ENCODE assay signal across 9 cellular contexts in genomic region chr10:88428442-88428841, GRCh38.
DNase-seq lines count a peak whose midpoint lies in the region; ATAC-seq and TF ChIP-seq lines count a peak whose summit lies in the region.
"Had no signal": no experiment of that assay in that cellular context is flagged by ENCODE, and none has a peak within 500 bp of the region (broad histone marks: within the 10 kb centered on the region; RNA-seq: fewer than 3 reads in every experiment).

No MANE protein-coding gene starts in this region.

- no peak for ATAC-seq in HG02852 (IDR thresholded peaks at IDR 0.05; ENCODE audit: unreplicated experiment)

- H3K79me2 ChIP-seq in fibroblast of lung (ENCODE audit: control insufficient read depth, insufficient read depth, low read length) (no peaks in the 10 kb centered on the region), smooth muscle cell (ENCODE audit: low read depth) (no peaks in the 10 kb centered on the region)

- H4K20me1 ChIP-seq in fibroblast of lung (ENCODE audit: control insufficient read depth, extremely low read depth, insufficient read depth, low read length) (no peaks in the 10 kb centered on the region), smooth muscle cell (ENCODE audit: low read depth) (no peaks in the 10 kb centered on the region)

- H3K27me3 ChIP-seq in fibroblast of lung (ENCODE audit: control insufficient read depth, insufficient read depth, low read length): no peaks in the 10 kb centered on the region
- peaks cover 49% of the 10 kb centered on the region for H3K27me3 ChIP-seq in smooth muscle cell (ENCODE audit: low read depth)

- no peaks in the 10 kb centered on the region for H3K4me1 ChIP-seq in fibroblast of lung (ENCODE audit: control insufficient read depth, extremely low read depth, insufficient read depth, low read length)
- peaks cover 5% of the 10 kb centered on the region for H3K4me1 ChIP-seq in smooth muscle cell (ENCODE audit: low read depth)

- no peak overlapping the region for H3K4me3 ChIP-seq in fibroblast of lung (replicated peaks in 1 of 4; ENCODE audit: control extremely low read depth in 1 of 4, insufficient read depth in 1 of 4, low read depth in 3 of 4, low read length in 4 of 4)
- no peak overlapping the region for H3K4me3 ChIP-seq in smooth muscle cell

- H3K36me3 ChIP-seq in fibroblast of lung (ENCODE audit: control insufficient read depth, insufficient read depth, low read length): no peaks in the 10 kb centered on the region
- no peaks in the 10 kb centered on the region for H3K36me3 ChIP-seq in smooth muscle cell (ENCODE audit: low read depth)

- H3K9me3 ChIP-seq in fibroblast of lung (ENCODE audit: control insufficient read depth, insufficient read depth, low read depth, low read length) (no peaks in the 10 kb centered on the region), smooth muscle cell (replicated peaks; ENCODE audit: low read depth) (no peaks in the 10 kb centered on the region)

- H3F3A ChIP-seq in smooth muscle cell (ENCODE audit: low read depth): no peaks in the 10 kb centered on the region

- 10% methylated on average over 1 of the region's 1 CpG for WGBS in smooth muscle cell (ENCODE audit: low lambda C conversion rate)

- H2AFZ ChIP-seq in fibroblast of lung (ENCODE audit: low read length) (no peak overlapping the region), smooth muscle cell (ENCODE audit: low read depth) (no peak overlapping the region)

- DNase-seq in NCI-H1092 treated with DMSO at 0.1 percent for 48 hours (lab: John Stamatoyannopoulos, UW) (peak; percentile 20), NCI-H1092 (lab: John Stamatoyannopoulos, UW) (no peak), fibroblast of lung (ENCODE audit: low read depth in 2 of 2) (peak; percentile 36 to 50), smooth muscle cell (lab: John Stamatoyannopoulos, UW; ENCODE audit: unreplicated experiment) (no peak), NCI-H2029 (lab: John Stamatoyannopoulos, UW) (no peak)
- DNase-seq in stimulated activated CD4-positive, alpha-beta T cell treated with anti-CD3 and anti-CD28 coated beads, Interleukin-2, amount 100 ng/mL, for 48 hours: no peak
- DNase-seq: NCI-H524 had no signal

- TF ChIP-seq CTCF in fibroblast of lung (conservative IDR thresholded peaks at IDR 0.05 in 1 of 2, IDR thresholded peaks at IDR 0.05 in 1 of 2; ENCODE audit: low read depth in 1 of 2, low read length in 2 of 2) (no peak), smooth muscle cell (IDR thresholded peaks at IDR 0.05; ENCODE audit: borderline replicate concordance, insufficient read depth, poor library complexity, severe bottlenecking) (no peak)

- H3K9ac ChIP-seq in fibroblast of lung (ENCODE audit: insufficient read depth, low read length) (no peak overlapping the region), smooth muscle cell (ENCODE audit: low read depth) (no peak overlapping the region)

- H3K27ac ChIP-seq in fibroblast of lung (ENCODE audit: insufficient read depth, low read length) (no peak overlapping the region), smooth muscle cell (ENCODE audit: low read depth) (no peak overlapping the region)

- H3K4me2 ChIP-seq in fibroblast of lung (ENCODE audit: extremely low read depth, insufficient read depth, low read length): no peak overlapping the region
- H3K4me2 ChIP-seq in smooth muscle cell: peak overlapping the region; percentile 25

TF ChIP-seq in PFSK-1, 5 proteins besides CTCF, POLR2A, EP300 and RAD21:
- TF ChIP-seq SIN3A (IDR thresholded peaks at IDR 0.05; ENCODE audit: borderline replicate concordance, insufficient read depth, low read length) (peak; percentile 82; the same call in 1 of the 2 replicates), FOXP2 (optimal IDR thresholded peaks at IDR 0.05; ENCODE audit: borderline replicate concordance, extremely low read depth, extremely low read length, insufficient read depth) (no peak), POLR2AphosphoS5 (IDR thresholded peaks at IDR 0.05; ENCODE audit: low read depth, low read length) (no peak), TAF1 (IDR thresholded peaks at IDR 0.05; ENCODE audit: borderline replicate concordance, insufficient read depth, low read length) (no peak), REST (IDR thresholded peaks at IDR 0.05; ENCODE audit: insufficient read depth in 1 of 2, low read depth in 2 of 2, low read length in 2 of 2) (0 out of 4 replicates have a peak, but pooled peaks of 1 of the 2 experiments have one; percentile 35)

Comparison
In these comparisons a context has a peak if more than half of its experiments do, and no peak if none do; other contexts are left out.
1. DNase-seq: peak in NCI-H1092 treated with DMSO at 0.1 percent for 48 hours (single experiment) and fibroblast of lung (2 of 2); none in NCI-H1092 (single experiment), smooth muscle cell (single experiment), NCI-H2029 (single experiment) and stimulated activated CD4-positive, alpha-beta T cell treated with anti-CD3 and anti-CD28 coated beads, Interleukin-2, amount 100 ng/mL, for 48 hours (0 of 2).